In genomic region chr15:41892621-41893421, GRCh38 we compare ENCODE assay signal across 10 cellular contexts. TPM values are rescaled to one million over a fixed set of nuclear protein-coding genes. Genes with fewer than 3 reads are reported as not detected.
DNase-seq lines count a peak whose midpoint lies in the region; ATAC-seq and TF ChIP-seq lines count a peak whose summit lies in the region.
"Had no signal": no experiment of that assay in that cellular context is flagged by ENCODE, and none has a peak within 500 bp of the region (broad histone marks: within the 10 kb centered on the region; RNA-seq: fewer than 3 reads in every experiment).

No MANE protein-coding gene starts in this region.

- no peaks in the 10 kb centered on the region for H3K9me3 Mint-ChIP-seq in activated naive CD8-positive, alpha-beta T cell (ENCODE audit: low read depth)

- 73 to 76% methylated on average over 22 of the region's 22 CpGs for WGBS in lung, 2 donors

- no peak for TF ChIP-seq CTCF in C4-2B (conservative IDR thresholded peaks at IDR 0.05)
- no peak for TF ChIP-seq CTCF in lung (IDR thresholded peaks at IDR 0.05; ENCODE audit: control extremely low read depth, extremely low read depth)
- TF ChIP-seq CTCF in ascending aorta (IDR thresholded peaks at IDR 0.05) = no peak

- no peak overlapping the region for H3K4me3 ChIP-seq in lung
- H3K4me3 ChIP-seq in ascending aorta = no peak overlapping the region
- H3K4me3 ChIP-seq: ovary had no signal

- H3K4me3 Mint-ChIP-seq in activated naive CD8-positive, alpha-beta T cell = peak overlapping the region; percentile 17

- no peaks in the 10 kb centered on the region for H3K27me3 Mint-ChIP-seq in activated naive CD8-positive, alpha-beta T cell

- ATAC-seq in lung (ENCODE audit: insufficient read depth, low FRiP score) (no peak), HG03095 (IDR thresholded peaks at IDR 0.05; ENCODE audit: unreplicated experiment) (no peak), GM21528 (IDR thresholded peaks at IDR 0.05; ENCODE audit: low FRiP score, unreplicated experiment) (no peak)
- ATAC-seq: PC-3 had no signal

- H3K36me3 ChIP-seq in lung (ENCODE audit: control insufficient read depth in 2 of 2, insufficient read depth in 2 of 2, low read length in 2 of 2) = peaks cover 0 to 6% of the 10 kb centered on the region in 2 donors
- H3K36me3 ChIP-seq in ascending aorta = no peaks in the 10 kb centered on the region
- H3K36me3 ChIP-seq: ovary had no signal

- H3K4me1 ChIP-seq in lung (ENCODE audit: control insufficient read depth in 2 of 2, insufficient read depth in 2 of 2, low read length in 2 of 2) = peaks cover 0 to 21% of the 10 kb centered on the region in 2 donors
- H3K4me1 ChIP-seq in ascending aorta = peaks cover 0 to 12% of the 10 kb centered on the region in 2 donors

- H3K36me3 Mint-ChIP-seq in activated naive CD8-positive, alpha-beta T cell = no peaks in the 10 kb centered on the region

- peak overlapping the region; percentile 5 for H3K27ac ChIP-seq in C4-2B
- H3K27ac ChIP-seq in lung (ENCODE audit: low read depth in 1 of 2, low read length in 1 of 2) = peak overlapping the region in 1 of 2 donors; percentile 75
- no peak overlapping the region for H3K27ac ChIP-seq in ascending aorta
- H3K27ac ChIP-seq: ovary had no signal

- H3K4me1 Mint-ChIP-seq in activated naive CD8-positive, alpha-beta T cell (ENCODE audit: low read depth) = peaks cover 45% of the 10 kb centered on the region

- DNase-seq in NCI-H1694 (lab: John Stamatoyannopoulos, UW) = peak; percentile 9
- peak; percentile 68 for DNase-seq in lung (ENCODE audit: low spot score)
- no peak for DNase-seq in head of caudate nucleus
- no peak for DNase-seq in ascending aorta (ENCODE audit: low spot score in 2 of 2)
- DNase-seq: ovary, PC-3 had no signal

- H3K27me3 ChIP-seq in lung (ENCODE audit: control insufficient read depth, insufficient read depth) (no peaks in the 10 kb centered on the region), ascending aorta (no peaks in the 10 kb centered on the region)
- H3K27me3 ChIP-seq: ovary had no signal

- no peaks in the 10 kb centered on the region for H3K9me3 ChIP-seq in lung (ENCODE audit: control insufficient read depth in 2 of 2, insufficient read depth in 1 of 2, low read length in 1 of 2)
- no peaks in the 10 kb centered on the region for H3K9me3 ChIP-seq in ascending aorta
- H3K9me3 ChIP-seq: ovary had no signal

- intact Hi-C loops in head of caudate nucleus (cut with DNase I) (no loop called here), ascending aorta (cut with DNase I) (no loop called here)

- H3K27ac Mint-ChIP-seq in activated naive CD8-positive, alpha-beta T cell = peak overlapping the region; percentile 50

RNA-seq across cellular contexts. Expression of gene SPTBN5, which starts 1.0 kb away (rescaled TPM):
- total RNA-seq in lung (1 to 10 TPM; 1.6 to 2.0 TPM), ascending aorta (1.5 TPM)
- polyA plus RNA-seq in lung = 1 to 10 TPM; 1.8 to 3.5 TPM

RNA-seq across cellular contexts. Expression of gene PLA2G4B, which starts 54.2 kb away (rescaled TPM):
- total RNA-seq in lung (10 to 100 TPM in 1 of 2 donors, 1 to 10 TPM in 1; 8.4 to 12.8 TPM), ascending aorta (13.9 TPM)
- polyA plus RNA-seq in lung = 10 to 100 TPM in 1 of 2 donors, 1 to 10 TPM in 1; 5.7 to 13.0 TPM

Comparison
In these comparisons a context has a peak if more than half of its experiments do, and no peak if none do; other contexts are left out.
1. DNase-seq: peak in NCI-H1694 (single experiment) and lung (single experiment); none in head of caudate nucleus (0 of 42) and ascending aorta (0 of 2).